ENCODE assay signal across 13 cellular contexts in genomic region chr7:11760372-11760771, GRCh38.
DNase-seq lines count a peak whose midpoint lies in the region; ATAC-seq, FAIRE-seq and TF ChIP-seq lines count a peak whose summit lies in the region.
"Had no signal": no experiment of that assay in that cellular context is flagged by ENCODE, and none has a peak within 500 bp of the region (broad histone marks: within the 10 kb centered on the region; RNA-seq: fewer than 3 reads in every experiment).

No MANE protein-coding gene starts in this region.

- FAIRE-seq in A549 (lab: Jason Lieb, UNC) = peak; percentile 73
- FAIRE-seq: urothelium cell line had no signal

- TF ChIP-seq RAD21 in A549 (conservative IDR thresholded peaks at IDR 0.05 in 1 of 2, IDR thresholded peaks at IDR 0.05 in 1 of 2) = no peak

- H3K27ac ChIP-seq in A549 = peak overlapping the region; percentile 69 to 77; a peak in 5 of 6 replicates
- H3K27ac ChIP-seq: dorsolateral prefrontal cortex had no signal

- CTCF ChIA-PET in A549 (lab: Yijun Ruan, JAX) = no interaction called here

- DNase-seq in A549 (ENCODE audit: low read depth in 1 of 2, low spot score in 1 of 2) (peak in 1 of 2 experiments; percentile 64), LNCaP clone FGC (ENCODE audit: low read depth) (peak; percentile 84), NCI-H345 treated with DMSO at 0.1 percent for 48 hours (lab: John Stamatoyannopoulos, UW; ENCODE audit: unreplicated experiment) (peak; percentile 61), amniotic epithelial cell (ENCODE audit: low read depth) (peak; percentile 63)
- no peak for DNase-seq in activated effector memory CD4-positive, alpha-beta T cell treated with anti-CD3 and anti-CD28 coated beads, Interleukin-2, amount 50 U/mL, for 16 hours
- DNase-seq: dorsolateral prefrontal cortex had no signal

- H3K4me2 ChIP-seq in A549 = peak overlapping the region; percentile 66
- H3K4me2 ChIP-seq: GM23338 had no signal

- TF ChIP-seq POLR2A in A549 (IDR thresholded peaks at IDR 0.05; ENCODE audit: low read length) = no peak

- peak in 1 of 2 experiments; percentile 45; a peak in 2 of 5 replicates for TF ChIP-seq EP300 in A549 (IDR thresholded peaks at IDR 0.05)

- POLR2A ChIA-PET in A549 (lab: Yijun Ruan, JAX) = no interaction called here

- H3K9me3 ChIP-seq in A549 = no peaks in the 10 kb centered on the region

- WGBS in A549 (ENCODE audit: missing lambda C conversion rate) = 25% methylated on average over 3 of the region's 3 CpGs

- peaks cover 38% of the 10 kb centered on the region for H3K4me1 ChIP-seq in A549

- no peak overlapping the region for H3K4me3 ChIP-seq in A549
- no peak overlapping the region for H3K4me3 ChIP-seq in LNCaP clone FGC (ENCODE audit: low read depth, low read length)
- H3K4me3 ChIP-seq: dorsolateral prefrontal cortex, GM23338 had no signal

- no peak for TF ChIP-seq CTCF in A549 (IDR thresholded peaks at IDR 0.05)
- no peak for TF ChIP-seq CTCF in LNCaP clone FGC (IDR thresholded peaks at IDR 0.05; ENCODE audit: control insufficient read depth, extremely low read depth, insufficient read depth)

- peak in 1 of 2 experiments; percentile 19; a peak in 1 of 6 replicates for ATAC-seq in A549
- ATAC-seq in HG03135 (IDR thresholded peaks at IDR 0.05; ENCODE audit: unreplicated experiment) = no peak
- no peak for ATAC-seq in GM19351 (IDR thresholded peaks at IDR 0.05; ENCODE audit: unreplicated experiment)
- ATAC-seq in HG03095 (IDR thresholded peaks at IDR 0.05; ENCODE audit: unreplicated experiment) = no peak
- ATAC-seq: GM23338, Right ventricle myocardium inferior, sciatic nerve had no signal

TF ChIP-seq in A549, 52 proteins besides CTCF, POLR2A, EP300 and RAD21:
- TF ChIP-seq GATA3 (IDR thresholded peaks at IDR 0.05; ENCODE audit: borderline replicate concordance) (peak; percentile 67), FOXS1 (CRISPR knock-in tag; IDR thresholded peaks at IDR 0.05) (no peak), BCL3 (IDR thresholded peaks at IDR 0.05) (no peak), CBX8 (IDR thresholded peaks at IDR 0.05) (no peak), JUN (IDR thresholded peaks at IDR 0.05) (no peak), RARB (CRISPR knock-in tag; IDR thresholded peaks at IDR 0.05) (no peak), HMGXB4 (CRISPR knock-in tag; IDR thresholded peaks at IDR 0.05; ENCODE audit: borderline replicate concordance) (no peak), HOXB5 (CRISPR knock-in tag; IDR thresholded peaks at IDR 0.05) (no peak), PBX3 (IDR thresholded peaks at IDR 0.05) (no peak), CHD2 (IDR thresholded peaks at IDR 0.05; ENCODE audit: low read length, partially characterized antibody) (no peak), BHLHE40 (IDR thresholded peaks at IDR 0.05; ENCODE audit: low read depth, low read length) (no peak), CEBPB (IDR thresholded peaks at IDR 0.05) (peak; percentile 45 to 83; a peak in 3 of 4 replicates)
